In the genomic region with DNA sequence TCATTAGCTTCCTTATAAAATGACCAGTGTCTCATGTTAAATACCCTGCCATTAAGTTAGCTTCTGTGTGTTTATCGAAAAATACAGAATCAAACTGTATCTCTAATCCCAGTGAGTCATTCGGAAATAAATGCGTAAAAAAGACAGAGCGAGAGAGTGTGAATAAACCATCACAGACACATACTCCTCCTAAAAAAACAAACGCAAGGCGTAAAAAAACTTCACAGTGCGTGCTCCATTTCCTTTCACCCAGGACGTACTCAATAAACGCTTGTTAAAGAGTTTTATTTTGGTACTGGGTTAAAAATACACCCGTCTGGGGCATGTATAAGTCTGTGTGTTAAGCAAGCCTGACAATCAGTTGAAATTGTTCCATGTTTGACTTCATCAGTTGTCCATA, we compare ENCODE assay signal across 24 cellular contexts. TPM values are rescaled to one million over a fixed set of nuclear protein-coding genes. Genes with fewer than 3 reads are reported as not detected.
A peak's percentile ranks its signal among the peaks of the same experiment; 100 is the strongest.
DNase-seq lines count a peak whose midpoint lies in the region; ATAC-seq, FAIRE-seq and TF ChIP-seq lines count a peak whose summit lies in the region.
"Had no signal": no experiment of that assay in that cellular context is flagged by ENCODE, and none has a peak within 500 bp of the region (broad histone marks: within the 10 kb centered on the region; RNA-seq: fewer than 3 reads in every experiment).

No MANE protein-coding gene starts in this region.

- intact Hi-C loops in activated CD4-positive, alpha-beta T cell treated with anti-CD3 and anti-CD28 coated beads for 36 hours (cut with DNase I, micrococcal nuclease): no loop called here

- peaks cover 33% of the 10 kb centered on the region for H3K36me3 Mint-ChIP-seq in activated CD4-positive, alpha-beta T cell treated with anti-CD3 and anti-CD28 coated beads for 36 hours (ENCODE audit: low read depth)
- H3K36me3 Mint-ChIP-seq in astrocyte (ENCODE audit: low read depth, unreplicated experiment): peaks cover 13% of the 10 kb centered on the region

- H4K20me1 ChIP-seq in astrocyte (ENCODE audit: insufficient read depth, low read length): peaks cover 25% of the 10 kb centered on the region

- H3K27me3 ChIP-seq in astrocyte (ENCODE audit: insufficient read depth, low read length): no peaks in the 10 kb centered on the region
- H3K27me3 ChIP-seq: neutrophil had no signal

- H3K27me3 Mint-ChIP-seq in activated CD4-positive, alpha-beta T cell treated with anti-CD3 and anti-CD28 coated beads for 36 hours: no peaks in the 10 kb centered on the region
- H3K27me3 Mint-ChIP-seq in astrocyte (ENCODE audit: low read depth, unreplicated experiment): no peaks in the 10 kb centered on the region
- H3K27me3 Mint-ChIP-seq: brain; stimulated activated naive B cell treated with anti-CD40 and anti-IgM and Interleukin-4, amounts not matched to agents 10 μg/mL and 1 μg/mL and 100 μg/mL, for 72 hours; T-cell; type B pancreatic cell had no signal

- H3K4me1 ChIP-seq in astrocyte (ENCODE audit: insufficient read depth, low read length): peaks cover 3% of the 10 kb centered on the region
- H3K4me1 ChIP-seq: A549 had no signal

- H3K9me3 ChIP-seq in astrocyte (ENCODE audit: insufficient read depth, low read depth, low read length): no peaks in the 10 kb centered on the region
- H3K9me3 ChIP-seq: A549, neutrophil had no signal

- peaks cover 34% of the 10 kb centered on the region for H3K36me3 ChIP-seq in astrocyte (ENCODE audit: insufficient read depth, low read length)

- POLR2A ChIA-PET in activated CD4-positive, alpha-beta T cell treated with anti-CD3 and anti-CD28 coated beads for 36 hours (lab: Charles Lee): no interaction called here

- FAIRE-seq in astrocyte (lab: Jason Lieb, UNC) (no peak), D721Med (lab: Jason Lieb, UNC) (no peak)
- FAIRE-seq: A549 had no signal

- H3K4me2 ChIP-seq in astrocyte (ENCODE audit: low read length): peak overlapping the region; percentile 5
- H3K4me2 ChIP-seq: A549 had no signal

- H3K9ac ChIP-seq in astrocyte (ENCODE audit: low read length): no peak overlapping the region

- peak; percentile 39 for ATAC-seq in activated CD4-positive, alpha-beta T cell treated with anti-CD3 and anti-CD28 coated beads for 36 hours
- ATAC-seq: A549, left colon, T-cell had no signal

- H3K4me3 Mint-ChIP-seq in activated CD4-positive, alpha-beta T cell treated with anti-CD3 and anti-CD28 coated beads for 36 hours: no peak overlapping the region
- H3K4me3 Mint-ChIP-seq in astrocyte (ENCODE audit: unreplicated experiment): no peak overlapping the region
- H3K4me3 Mint-ChIP-seq: brain; mesothelial cell of epicardium; stimulated activated naive B cell treated with anti-CD40 and anti-IgM and Interleukin-4, amounts not matched to agents 10 μg/mL and 1 μg/mL and 100 μg/mL, for 72 hours; T-cell; type B pancreatic cell had no signal

- no peak overlapping the region for H2AFZ ChIP-seq in astrocyte (ENCODE audit: low read depth, low read length)

- CTCF ChIA-PET in activated CD4-positive, alpha-beta T cell treated with anti-CD3 and anti-CD28 coated beads for 36 hours (lab: Charles Lee): interaction anchor here (0.6 to 1.0 kb wide), 2 partner anchors 13 to 23 kb away, joined by 3 read pairs; no protein-coding TSS in a partner anchor

- no peak for TF ChIP-seq CTCF in astrocyte (IDR thresholded peaks at IDR 0.05; ENCODE audit: insufficient read depth, low read depth, low read length)
- no peak for TF ChIP-seq CTCF in D721Med (IDR thresholded peaks at IDR 0.05; ENCODE audit: insufficient read depth, missing control alignments)

- H3K9me3 Mint-ChIP-seq in activated CD4-positive, alpha-beta T cell treated with anti-CD3 and anti-CD28 coated beads for 36 hours (ENCODE audit: low read depth): no peaks in the 10 kb centered on the region
- no peaks in the 10 kb centered on the region for H3K9me3 Mint-ChIP-seq in astrocyte (ENCODE audit: unreplicated experiment)
- H3K9me3 Mint-ChIP-seq: brain; mesothelial cell of epicardium; stimulated activated naive B cell treated with anti-CD40 and anti-IgM and Interleukin-4, amounts not matched to agents 10 μg/mL and 1 μg/mL and 100 μg/mL, for 72 hours; T-cell; type B pancreatic cell had no signal

- H3K27ac Mint-ChIP-seq in activated CD4-positive, alpha-beta T cell treated with anti-CD3 and anti-CD28 coated beads for 36 hours: no peak overlapping the region
- H3K27ac Mint-ChIP-seq in astrocyte (ENCODE audit: unreplicated experiment): no peak overlapping the region
- H3K27ac Mint-ChIP-seq: brain, mesothelial cell of epicardium, type B pancreatic cell had no signal

- H3K79me2 ChIP-seq in astrocyte (ENCODE audit: insufficient read depth, low read length): no peaks in the 10 kb centered on the region

- peaks cover 20% of the 10 kb centered on the region for H3K4me1 Mint-ChIP-seq in activated CD4-positive, alpha-beta T cell treated with anti-CD3 and anti-CD28 coated beads for 36 hours
- peaks cover 8% of the 10 kb centered on the region for H3K4me1 Mint-ChIP-seq in astrocyte (ENCODE audit: low read depth, unreplicated experiment)

- H3K4me3 ChIP-seq in astrocyte (ENCODE audit: insufficient read depth, low read depth, low read length): no peak overlapping the region
- H3K4me3 ChIP-seq: A549 had no signal

- DNase-seq in activated CD4-positive, alpha-beta T cell treated with anti-CD3 and anti-CD28 coated beads for 36 hours: no peak
- no peak for DNase-seq in activated CD4-positive, alpha-beta T cell treated with anti-CD3 and anti-CD28 coated beads, Interleukin-2, amount 50 U/mL, for 48 hours
- peak; percentile 33 for DNase-seq in NCI-H460 (ENCODE audit: extremely low read depth, low read depth)
- DNase-seq in astrocyte (ENCODE audit: low read depth): no peak
- DNase-seq in pons (ENCODE audit: low spot score): peak; percentile 64
- DNase-seq in D721Med (ENCODE audit: insufficient read length, low spot score): no peak
- no peak for DNase-seq in NCI-H69 (lab: John Stamatoyannopoulos, UW)
- DNase-seq in activated naive CD4-positive, alpha-beta T cell (lab: John Stamatoyannopoulos, UW): no peak
- DNase-seq: activated CD4-positive, CD25-positive, alpha-beta regulatory T cell; C1 segment of cervical spinal cord; dermis blood vessel endothelial cell; DMS153; foreskin fibroblast; left colon; NCI-H1436 treated with DMSO at 0.1 percent for 48 hours; stimulated activated CD4-positive, alpha-beta T cell treated with anti-CD3 and anti-CD28 coated beads, Interleukin-15, amount 100 ng/mL, for 24 hours; stimulated activated naive B cell treated with anti-CD40 and anti-IgM and Interleukin-4, amounts not matched to agents 10 μg/mL and 1 μg/mL and 100 μg/mL, for 72 hours; T-cell had no signal

- H3K27ac ChIP-seq in astrocyte (ENCODE audit: low read depth, low read length): no peak overlapping the region
- H3K27ac ChIP-seq: A549, neutrophil had no signal

RNA-seq across cellular contexts. Expression of gene ISM2, which starts 58.8 kb away (rescaled TPM):
- total RNA-seq in activated CD4-positive, alpha-beta T cell treated with anti-CD3 and anti-CD28 coated beads for 36 hours: under 1 TPM; 0.41 to 0.53 TPM
- 0.17 and 0.29 TPM in 2 replicates for total RNA-seq in NCI-H460 (2014; rRNA removed; shearing (Covaris generic))
- polyA plus RNA-seq in NCI-H460 (2014; cell fraction: nucleus; rRNA removed): 0.19 TPM in 1 of 2 replicates, not detected in the other
- 0.39 and 0.50 TPM in 2 replicates for total RNA-seq in astrocyte
- total RNA-seq: HT-29, T-cell had no signal

RNA-seq across cellular contexts. Expression of gene SPTLC2, which starts 59.0 kb away (rescaled TPM):
- 10 to 100 TPM; 16.8 to 24.6 TPM for total RNA-seq in activated CD4-positive, alpha-beta T cell treated with anti-CD3 and anti-CD28 coated beads for 36 hours
- 9.6 and 11.6 TPM in 2 replicates for total RNA-seq in NCI-H460 (2014; rRNA removed; shearing (Covaris generic))
- polyA plus RNA-seq in NCI-H460 (2014; cell fraction: nucleus; rRNA removed): 8.6 and 13.0 TPM in 2 replicates
- total RNA-seq in astrocyte: 51.2 and 55.9 TPM in 2 replicates

Comparison
In these comparisons a context has a peak if more than half of its experiments do, and no peak if none do; other contexts are left out.
1. DNase-seq: peak in NCI-H460 (single experiment) and pons (single experiment); none in activated CD4-positive, alpha-beta T cell treated with anti-CD3 and anti-CD28 coated beads for 36 hours (single experiment), activated CD4-positive, alpha-beta T cell treated with anti-CD3 and anti-CD28 coated beads, Interleukin-2, amount 50 U/mL, for 48 hours (0 of 2), astrocyte (single experiment), D721Med (single experiment), NCI-H69 (single experiment) and activated naive CD4-positive, alpha-beta T cell (0 of 4).